Comparison of ENCODE assay signal across 1 cellular context in genomic region chr14:23469127-23469905, GRCh38.
TF ChIP-seq lines count a peak whose summit lies in the region.

Gene NGDN, plus strand, starts transcription at chr14:23469703. Its CDS starts 13 bp downstream, at chr14:23469716.

TF ChIP-seq in K562, 482 proteins besides CTCF, POLR2A, EP300 and RAD21 (continued from another document and continues in another):
- no peak for TF ChIP-seq ZNF518B (CRISPR knock-in tag; IDR thresholded peaks at IDR 0.05)
- TF ChIP-seq, protein P1, sequence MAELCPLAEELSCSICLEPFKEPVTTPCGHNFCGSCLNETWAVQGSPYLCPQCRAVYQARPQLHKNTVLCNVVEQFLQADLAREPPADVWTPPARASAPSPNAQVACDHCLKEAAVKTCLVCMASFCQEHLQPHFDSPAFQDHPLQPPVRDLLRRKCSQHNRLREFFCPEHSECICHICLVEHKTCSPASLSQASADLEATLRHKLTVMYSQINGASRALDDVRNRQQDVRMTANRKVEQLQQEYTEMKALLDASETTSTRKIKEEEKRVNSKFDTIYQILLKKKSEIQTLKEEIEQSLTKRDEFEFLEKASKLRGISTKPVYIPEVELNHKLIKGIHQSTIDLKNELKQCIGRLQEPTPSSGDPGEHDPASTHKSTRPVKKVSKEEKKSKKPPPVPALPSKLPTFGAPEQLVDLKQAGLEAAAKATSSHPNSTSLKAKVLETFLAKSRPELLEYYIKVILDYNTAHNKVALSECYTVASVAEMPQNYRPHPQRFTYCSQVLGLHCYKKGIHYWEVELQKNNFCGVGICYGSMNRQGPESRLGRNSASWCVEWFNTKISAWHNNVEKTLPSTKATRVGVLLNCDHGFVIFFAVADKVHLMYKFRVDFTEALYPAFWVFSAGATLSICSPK (IDR thresholded peaks at IDR 0.05; ENCODE audit: borderline replicate concordance): no peak
- peak; percentile 99 for TF ChIP-seq GABPA (tag; conservative IDR thresholded peaks at IDR 0.05; ENCODE audit: low read depth)
- TF ChIP-seq ZNF655 (CRISPR knock-in tag; IDR thresholded peaks at IDR 0.05): no peak
- TF ChIP-seq SIN3B (IDR thresholded peaks at IDR 0.05; ENCODE audit: low read depth): peak; percentile 99
- TF ChIP-seq ZBED1 (IDR thresholded peaks at IDR 0.05): no peak
- TF ChIP-seq LARP7 (IDR thresholded peaks at IDR 0.05): no peak
- TF ChIP-seq, protein P2, sequence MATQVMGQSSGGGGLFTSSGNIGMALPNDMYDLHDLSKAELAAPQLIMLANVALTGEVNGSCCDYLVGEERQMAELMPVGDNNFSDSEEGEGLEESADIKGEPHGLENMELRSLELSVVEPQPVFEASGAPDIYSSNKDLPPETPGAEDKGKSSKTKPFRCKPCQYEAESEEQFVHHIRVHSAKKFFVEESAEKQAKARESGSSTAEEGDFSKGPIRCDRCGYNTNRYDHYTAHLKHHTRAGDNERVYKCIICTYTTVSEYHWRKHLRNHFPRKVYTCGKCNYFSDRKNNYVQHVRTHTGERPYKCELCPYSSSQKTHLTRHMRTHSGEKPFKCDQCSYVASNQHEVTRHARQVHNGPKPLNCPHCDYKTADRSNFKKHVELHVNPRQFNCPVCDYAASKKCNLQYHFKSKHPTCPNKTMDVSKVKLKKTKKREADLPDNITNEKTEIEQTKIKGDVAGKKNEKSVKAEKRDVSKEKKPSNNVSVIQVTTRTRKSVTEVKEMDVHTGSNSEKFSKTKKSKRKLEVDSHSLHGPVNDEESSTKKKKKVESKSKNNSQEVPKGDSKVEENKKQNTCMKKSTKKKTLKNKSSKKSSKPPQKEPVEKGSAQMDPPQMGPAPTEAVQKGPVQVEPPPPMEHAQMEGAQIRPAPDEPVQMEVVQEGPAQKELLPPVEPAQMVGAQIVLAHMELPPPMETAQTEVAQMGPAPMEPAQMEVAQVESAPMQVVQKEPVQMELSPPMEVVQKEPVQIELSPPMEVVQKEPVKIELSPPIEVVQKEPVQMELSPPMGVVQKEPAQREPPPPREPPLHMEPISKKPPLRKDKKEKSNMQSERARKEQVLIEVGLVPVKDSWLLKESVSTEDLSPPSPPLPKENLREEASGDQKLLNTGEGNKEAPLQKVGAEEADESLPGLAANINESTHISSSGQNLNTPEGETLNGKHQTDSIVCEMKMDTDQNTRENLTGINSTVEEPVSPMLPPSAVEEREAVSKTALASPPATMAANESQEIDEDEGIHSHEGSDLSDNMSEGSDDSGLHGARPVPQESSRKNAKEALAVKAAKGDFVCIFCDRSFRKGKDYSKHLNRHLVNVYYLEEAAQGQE (CRISPR knock-in tag; IDR thresholded peaks at IDR 0.05; ENCODE audit: low read depth): no peak
- TF ChIP-seq ZNF584 (CRISPR knock-in tag; IDR thresholded peaks at IDR 0.05; ENCODE audit: low read depth): no peak
- peak; percentile 64 for TF ChIP-seq PBX2 (CRISPR knock-in tag; IDR thresholded peaks at IDR 0.05; ENCODE audit: low read depth)
- TF ChIP-seq PBX2 (tag; conservative IDR thresholded peaks at IDR 0.05; ENCODE audit: low read depth): peak; percentile 98
- TF ChIP-seq MTA3 (IDR thresholded peaks at IDR 0.05; ENCODE audit: borderline replicate concordance): 0 out of 2 replicates have a peak, but pooled peaks have one; percentile 6
- no peak for TF ChIP-seq FOXA1 (IDR thresholded peaks at IDR 0.05; ENCODE audit: borderline replicate concordance)
- no peak for TF ChIP-seq ARID2 (IDR thresholded peaks at IDR 0.05)
- TF ChIP-seq RBBP5 (IDR thresholded peaks at IDR 0.05; ENCODE audit: borderline replicate concordance, insufficient read depth, low read length, poor library complexity, severe bottlenecking): peak; percentile 73
- no peak for TF ChIP-seq ZNF316 (IDR thresholded peaks at IDR 0.05)
- no peak for TF ChIP-seq CBFA2T2 (conservative IDR thresholded peaks at IDR 0.05)
- peak; percentile 99 for TF ChIP-seq PHF20 (IDR thresholded peaks at IDR 0.05; ENCODE audit: partially characterized antibody)
- TF ChIP-seq YBX1 (IDR thresholded peaks at IDR 0.05): no peak
- no peak for TF ChIP-seq SMC3 (conservative IDR thresholded peaks at IDR 0.05; ENCODE audit: insufficient read depth, low read depth, low read length)
- peak; percentile 40; the same call in 1 of the 2 replicates for TF ChIP-seq PML (IDR thresholded peaks at IDR 0.05; ENCODE audit: low read length)
- TF ChIP-seq ATF7 (IDR thresholded peaks at IDR 0.05): peak; percentile 55
- TF ChIP-seq DPF2 (IDR thresholded peaks at IDR 0.05): no peak
- TF ChIP-seq HEY1 (CRISPR knock-in tag; IDR thresholded peaks at IDR 0.05; ENCODE audit: borderline replicate concordance): no peak
- TF ChIP-seq CAMTA2 (CRISPR knock-in tag; conservative IDR thresholded peaks at IDR 0.05): no peak
- no peak for TF ChIP-seq RB1 (IDR thresholded peaks at IDR 0.05; ENCODE audit: low read depth)
- no peak for TF ChIP-seq ZNF764 (CRISPR knock-in tag; IDR thresholded peaks at IDR 0.05; ENCODE audit: low read depth)
- TF ChIP-seq STAG1 (CRISPR knock-in tag; IDR thresholded peaks at IDR 0.05; ENCODE audit: borderline replicate concordance): no peak
- TF ChIP-seq, protein P3, sequence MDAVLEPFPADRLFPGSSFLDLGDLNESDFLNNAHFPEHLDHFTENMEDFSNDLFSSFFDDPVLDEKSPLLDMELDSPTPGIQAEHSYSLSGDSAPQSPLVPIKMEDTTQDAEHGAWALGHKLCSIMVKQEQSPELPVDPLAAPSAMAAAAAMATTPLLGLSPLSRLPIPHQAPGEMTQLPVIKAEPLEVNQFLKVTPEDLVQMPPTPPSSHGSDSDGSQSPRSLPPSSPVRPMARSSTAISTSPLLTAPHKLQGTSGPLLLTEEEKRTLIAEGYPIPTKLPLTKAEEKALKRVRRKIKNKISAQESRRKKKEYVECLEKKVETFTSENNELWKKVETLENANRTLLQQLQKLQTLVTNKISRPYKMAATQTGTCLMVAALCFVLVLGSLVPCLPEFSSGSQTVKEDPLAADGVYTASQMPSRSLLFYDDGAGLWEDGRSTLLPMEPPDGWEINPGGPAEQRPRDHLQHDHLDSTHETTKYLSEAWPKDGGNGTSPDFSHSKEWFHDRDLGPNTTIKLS (IDR thresholded peaks at IDR 0.05; ENCODE audit: borderline replicate concordance, low read depth): no peak
- TF ChIP-seq NRF1 (conservative IDR thresholded peaks at IDR 0.05 in 1 of 2, IDR thresholded peaks at IDR 0.05 in 1 of 2): peak; percentile 32 to 44; a peak in 2 of 4 replicates
- no peak for TF ChIP-seq CREBBP (IDR thresholded peaks at IDR 0.05; ENCODE audit: low read depth, low read length)
- no peak for TF ChIP-seq ZSCAN29 (IDR thresholded peaks at IDR 0.05)
- no peak for TF ChIP-seq ZNF668 (CRISPR knock-in tag; IDR thresholded peaks at IDR 0.05)
- peak; percentile 20; the same call in 1 of the 2 replicates for TF ChIP-seq CTBP1 (IDR thresholded peaks at IDR 0.05; ENCODE audit: borderline replicate concordance)
- TF ChIP-seq CREB5 (CRISPR knock-in tag; IDR thresholded peaks at IDR 0.05): no peak
- TF ChIP-seq MBD1 (CRISPR knock-in tag; IDR thresholded peaks at IDR 0.05): 0 out of 2 replicates have a peak, but pooled peaks have one; percentile 60
- TF ChIP-seq EWSR1 (IDR thresholded peaks at IDR 0.05; ENCODE audit: borderline replicate concordance, low read depth, partially characterized antibody): no peak
- TF ChIP-seq NKRF (IDR thresholded peaks at IDR 0.05; ENCODE audit: borderline replicate concordance): peak; percentile 76; the same call in 1 of the 2 replicates
- TF ChIP-seq PTBP1 (IDR thresholded peaks at IDR 0.05; ENCODE audit: low read depth, low read length): no peak
- TF ChIP-seq KLF16 (IDR thresholded peaks at IDR 0.05): no peak
- TF ChIP-seq ZNF431 (CRISPR knock-in tag; IDR thresholded peaks at IDR 0.05): no peak
- peak; percentile 81 for TF ChIP-seq DIDO1 (tag; IDR thresholded peaks at IDR 0.05; ENCODE audit: low read depth)
- no peak for TF ChIP-seq ZSCAN32 (CRISPR knock-in tag; IDR thresholded peaks at IDR 0.05)
- TF ChIP-seq BCL6 (CRISPR knock-in tag; IDR thresholded peaks at IDR 0.05): no peak
- no peak for TF ChIP-seq POU5F1 (IDR thresholded peaks at IDR 0.05; ENCODE audit: borderline replicate concordance, low read depth, low read length, partially characterized antibody)
- TF ChIP-seq TCF7L2 (IDR thresholded peaks at IDR 0.05; ENCODE audit: low read depth, low read length): 0 out of 2 replicates have a peak, but pooled peaks have one; percentile 13
